Comparison of ENCODE assay signal across 30 cellular contexts in the genomic region with DNA sequence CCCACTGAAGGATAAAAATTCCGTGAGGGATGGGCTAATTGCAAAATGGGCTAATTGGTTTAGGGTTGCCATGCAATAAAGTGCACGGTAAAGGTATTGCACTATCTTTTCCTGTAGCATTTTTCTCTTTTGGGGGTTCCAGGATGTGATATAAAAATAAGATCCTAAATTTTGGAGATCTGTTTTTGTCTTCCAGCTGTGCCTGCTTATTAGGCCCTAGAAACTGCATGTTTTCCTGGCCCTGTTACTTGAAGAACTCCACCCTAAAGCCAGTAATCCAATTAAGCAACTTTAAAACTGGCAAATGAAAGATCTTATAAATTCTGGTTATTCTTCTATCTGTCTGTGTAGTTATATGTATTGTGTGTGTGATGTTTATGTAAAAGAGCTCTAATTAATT.
"Had no signal": no experiment of that assay in that cellular context is flagged by ENCODE, and none has a peak within 500 bp of the region (broad histone marks: within the 10 kb centered on the region; RNA-seq: fewer than 3 reads in every experiment).

No MANE protein-coding gene starts in this region.

- H3K27me3 ChIP-seq: adrenal gland, ascending aorta, body of pancreas, brain microvascular endothelial cell, breast epithelium, cardiac muscle cell, colonic mucosa had no signal

- ATAC-seq: activated naive CD4-positive, alpha-beta T cell treated with anti-CD3 and anti-CD28 coated beads, Interleukin-2, amount 50 U/mL, for 72 hours; activated naive CD8-positive, alpha-beta T cell treated with anti-CD3 and anti-CD28 coated beads, Interleukin-2, amount 50 U/mL, for 24 hours; activated T-cell treated with anti-CD3 and anti-CD28 coated beads, Interleukin-2, amount 50 U/mL, for 72 hours; activated T-helper 17 cell treated with anti-CD3 and anti-CD28 coated beads, Interleukin-2, amount 50 U/mL, for 72 hours; body of pancreas had no signal

- H3K27ac ChIP-seq: adrenal gland, ascending aorta, body of pancreas, brain microvascular endothelial cell, breast epithelium, cardiac muscle cell, colonic mucosa had no signal

- H3K36me3 ChIP-seq: adrenal gland, ascending aorta, brain microvascular endothelial cell, breast epithelium, cardiac muscle cell, colonic mucosa had no signal

- H3K4me1 ChIP-seq: adrenal gland, ascending aorta, body of pancreas, breast epithelium, colonic mucosa had no signal

- H3K4me3 ChIP-seq: adrenal gland, ascending aorta, body of pancreas, breast epithelium, cardiac muscle cell, colonic mucosa had no signal

- DNase-seq: activated effector memory CD4-positive, alpha-beta T cell treated with anti-CD3 and anti-CD28 coated beads, Interleukin-2, amount 50 U/mL, for 16 hours; activated effector memory CD4-positive, alpha-beta T cell treated with Interleukin-2 at 50 U/mL for 16 hours; activated gamma-delta T cell; activated gamma-delta T cell treated with Interleukin-2 at 50 U/mL for 16 hours; activated naive CD4-positive, alpha-beta T cell; activated naive CD4-positive, alpha-beta T cell treated with anti-CD3 and anti-CD28 coated beads for 36 hours; activated naive CD4-positive, alpha-beta T cell treated with anti-CD3 and anti-CD28 coated beads, Interleukin-2, amount 10 ng/mL, durations not matched to agents 7 days and 5 days; activated naive CD4-positive, alpha-beta T cell treated with anti-CD3 and anti-CD28 coated beads, Interleukin-2, amount 50 U/mL, for 16 hours; activated naive CD4-positive, alpha-beta T cell treated with Interleukin-2 at 50 U/mL for 16 hours; activated naive CD8-positive, alpha-beta T cell treated with anti-CD3 and anti-CD28 coated beads for 36 hours; activated naive CD8-positive, alpha-beta T cell treated with anti-CD3 and anti-CD28 coated beads, Interleukin-2, amount 10 ng/mL, durations not matched to agents 7 days and 5 days; activated naive CD8-positive, alpha-beta T cell treated with anti-CD3 and anti-CD28 coated beads, Interleukin-2, amount 50 U/mL, for 24 hours; activated T-cell treated with anti-CD3 and anti-CD28 coated beads, Interleukin-2, amount 50 U/mL, for 48 hours; activated T-cell treated with anti-CD3 and anti-CD28 coated beads, Interleukin-2, amount 50 U/mL, for 72 hours; adrenal gland; amniotic stem cell; amygdala; anterior cingulate cortex; aorta; body of pancreas; brain microvascular endothelial cell; caudate nucleus; central memory CD4-positive, alpha-beta T cell; cerebellar nuclear complex; colonic mucosa had no signal

- H3K9me3 ChIP-seq: adrenal gland, ascending aorta, body of pancreas, colonic mucosa had no signal
